ENCODE assay signal across 8 cellular contexts in the genomic region with DNA sequence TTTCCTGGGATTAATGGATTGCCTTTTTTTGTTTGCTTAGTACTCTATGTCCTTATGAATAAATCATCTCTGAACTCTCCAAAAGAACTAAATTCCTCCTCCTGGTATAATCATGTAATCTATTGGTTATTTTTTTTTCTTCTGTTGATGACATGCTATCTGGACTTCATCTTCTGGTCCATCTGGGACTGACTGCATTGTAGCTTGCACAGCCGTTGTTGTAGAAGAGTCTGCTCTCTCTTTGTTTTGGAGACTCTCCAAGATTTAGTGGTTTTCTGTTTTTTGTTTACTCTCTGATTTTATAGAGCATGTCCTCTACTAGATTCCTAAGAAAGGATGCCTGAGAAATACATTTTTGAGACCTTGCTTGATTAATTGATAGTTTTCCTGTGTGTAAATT. TPM values are rescaled to one million over a fixed set of nuclear protein-coding genes. Genes with fewer than 3 reads are reported as not detected.
A peak's percentile ranks its signal among the peaks of the same experiment; 100 is the strongest.
DNase-seq lines count a peak whose midpoint lies in the region; ATAC-seq and TF ChIP-seq lines count a peak whose summit lies in the region.

No MANE protein-coding gene starts in this region.

- peaks cover 67% of the 10 kb centered on the region for H3K4me1 Mint-ChIP-seq in stimulated activated effector memory CD8-positive, alpha-beta T cell treated with anti-CD3 and anti-CD28 coated beads, Interleukin-12 subunit alpha, Interleukin-12 subunit beta, amount 100 ng/mL, for 72 hours
- H3K4me1 Mint-ChIP-seq in activated CD4-positive, alpha-beta T cell treated with anti-CD3 and anti-CD28 coated beads, Interleukin-2, amount 10 ng/mL, durations not matched to agents 7 days and 5 days, result peaks cover 61% of the 10 kb centered on the region

- POLR2A ChIA-PET in activated CD4-positive, alpha-beta T cell treated with anti-CD3 and anti-CD28 coated beads, Interleukin-2, amount 10 ng/mL, durations not matched to agents 7 days and 5 days (lab: Charles Lee), result no interaction called here

- no peak for TF ChIP-seq CTCF in fibroblast of villous mesenchyme (IDR thresholded peaks at IDR 0.05; ENCODE audit: insufficient read depth, low read depth, low read length)

- H3K36me3 Mint-ChIP-seq in stimulated activated effector memory CD8-positive, alpha-beta T cell treated with anti-CD3 and anti-CD28 coated beads, Interleukin-12 subunit alpha, Interleukin-12 subunit beta, amount 100 ng/mL, for 72 hours, result peaks cover 29% of the 10 kb centered on the region
- peaks cover 9% of the 10 kb centered on the region for H3K36me3 Mint-ChIP-seq in activated CD4-positive, alpha-beta T cell treated with anti-CD3 and anti-CD28 coated beads, Interleukin-2, amount 10 ng/mL, durations not matched to agents 7 days and 5 days (ENCODE audit: low read depth)

- H3K4me3 ChIP-seq in fibroblast of villous mesenchyme (ENCODE audit: low read depth, low read length), result no peak overlapping the region

- ATAC-seq in stimulated activated effector memory CD8-positive, alpha-beta T cell treated with anti-CD3 and anti-CD28 coated beads, Interleukin-12 subunit alpha, Interleukin-12 subunit beta, amount 100 ng/mL, for 72 hours, result no peak
- no peak for ATAC-seq in HG03378 (IDR thresholded peaks at IDR 0.05; ENCODE audit: unreplicated experiment)

- H3K27ac Mint-ChIP-seq in stimulated activated effector memory CD8-positive, alpha-beta T cell treated with anti-CD3 and anti-CD28 coated beads, Interleukin-12 subunit alpha, Interleukin-12 subunit beta, amount 100 ng/mL, for 72 hours, result peak overlapping the region; percentile 40
- no peak overlapping the region for H3K27ac Mint-ChIP-seq in activated CD4-positive, alpha-beta T cell treated with anti-CD3 and anti-CD28 coated beads, Interleukin-2, amount 10 ng/mL, durations not matched to agents 7 days and 5 days

- no peaks in the 10 kb centered on the region for H3K27me3 Mint-ChIP-seq in activated CD4-positive, alpha-beta T cell treated with anti-CD3 and anti-CD28 coated beads, Interleukin-2, amount 10 ng/mL, durations not matched to agents 7 days and 5 days

- DNase-seq in NCI-H1105 treated with DMSO at 0.1 percent for 48 hours (lab: John Stamatoyannopoulos, UW), result peak; percentile 43
- no peak for DNase-seq in NCI-H1105 (lab: John Stamatoyannopoulos, UW)
- DNase-seq in SHP77 treated with DMSO at 0.1 percent for 48 hours (lab: John Stamatoyannopoulos, UW), result peak; percentile 11
- peak; percentile 94 for DNase-seq in fibroblast of villous mesenchyme (ENCODE audit: low read depth)
- no peak for DNase-seq in stimulated activated effector memory CD8-positive, alpha-beta T cell treated with anti-CD3 and anti-CD28 coated beads, Interleukin-12 subunit alpha, Interleukin-12 subunit beta, amount 100 ng/mL, for 72 hours (ENCODE audit: low spot score in 2 of 2)
- no peak for DNase-seq in stimulated activated CD4-positive, alpha-beta T cell treated with anti-CD3 and anti-CD28 coated beads, Interleukin-2, amount 100 ng/mL, for 24 hours
- no peak for DNase-seq in activated CD4-positive, alpha-beta T cell treated with anti-CD3 and anti-CD28 coated beads, Interleukin-2, amount 10 ng/mL, durations not matched to agents 7 days and 5 days

- CTCF ChIA-PET in activated CD4-positive, alpha-beta T cell treated with anti-CD3 and anti-CD28 coated beads, Interleukin-2, amount 10 ng/mL, durations not matched to agents 7 days and 5 days (lab: Charles Lee), result no interaction called here

- no peaks in the 10 kb centered on the region for H3K9me3 Mint-ChIP-seq in stimulated activated effector memory CD8-positive, alpha-beta T cell treated with anti-CD3 and anti-CD28 coated beads, Interleukin-12 subunit alpha, Interleukin-12 subunit beta, amount 100 ng/mL, for 72 hours
- no peaks in the 10 kb centered on the region for H3K9me3 Mint-ChIP-seq in activated CD4-positive, alpha-beta T cell treated with anti-CD3 and anti-CD28 coated beads, Interleukin-2, amount 10 ng/mL, durations not matched to agents 7 days and 5 days

- no peak overlapping the region for H3K4me3 Mint-ChIP-seq in stimulated activated effector memory CD8-positive, alpha-beta T cell treated with anti-CD3 and anti-CD28 coated beads, Interleukin-12 subunit alpha, Interleukin-12 subunit beta, amount 100 ng/mL, for 72 hours
- no peak overlapping the region for H3K4me3 Mint-ChIP-seq in activated CD4-positive, alpha-beta T cell treated with anti-CD3 and anti-CD28 coated beads, Interleukin-2, amount 10 ng/mL, durations not matched to agents 7 days and 5 days

RNA-seq across cellular contexts. Expression of gene IREB2, which starts 19.1 kb away (rescaled TPM):
- total RNA-seq in fibroblast of villous mesenchyme, result 38.9 and 39.0 TPM in 2 replicates
- total RNA-seq in activated CD4-positive, alpha-beta T cell treated with anti-CD3 and anti-CD28 coated beads, Interleukin-2, amount 10 ng/mL, durations not matched to agents 7 days and 5 days, result 10 to 100 TPM; 52.9 to 57.2 TPM

RNA-seq across cellular contexts. Expression of gene HYKK, which starts 50.3 kb away (rescaled TPM):
- 1.7 and 2.3 TPM in 2 replicates for total RNA-seq in fibroblast of villous mesenchyme
- total RNA-seq in activated CD4-positive, alpha-beta T cell treated with anti-CD3 and anti-CD28 coated beads, Interleukin-2, amount 10 ng/mL, durations not matched to agents 7 days and 5 days, result 1 to 10 TPM; 3.7 to 4.7 TPM

Comparison
In these comparisons a context has a peak if more than half of its experiments do, and no peak if none do; other contexts are left out.
1. DNase-seq: peak in NCI-H1105 treated with DMSO at 0.1 percent for 48 hours (single experiment), SHP77 treated with DMSO at 0.1 percent for 48 hours (single experiment) and fibroblast of villous mesenchyme (single experiment); none in NCI-H1105 (single experiment), stimulated activated effector memory CD8-positive, alpha-beta T cell treated with anti-CD3 and anti-CD28 coated beads, Interleukin-12 subunit alpha, Interleukin-12 subunit beta, amount 100 ng/mL, for 72 hours (0 of 2), stimulated activated CD4-positive, alpha-beta T cell treated with anti-CD3 and anti-CD28 coated beads, Interleukin-2, amount 100 ng/mL, for 24 hours (0 of 2) and activated CD4-positive, alpha-beta T cell treated with anti-CD3 and anti-CD28 coated beads, Interleukin-2, amount 10 ng/mL, durations not matched to agents 7 days and 5 days (single experiment).